Comparison of ENCODE assay signal across 9 cellular contexts in the genomic region with DNA sequence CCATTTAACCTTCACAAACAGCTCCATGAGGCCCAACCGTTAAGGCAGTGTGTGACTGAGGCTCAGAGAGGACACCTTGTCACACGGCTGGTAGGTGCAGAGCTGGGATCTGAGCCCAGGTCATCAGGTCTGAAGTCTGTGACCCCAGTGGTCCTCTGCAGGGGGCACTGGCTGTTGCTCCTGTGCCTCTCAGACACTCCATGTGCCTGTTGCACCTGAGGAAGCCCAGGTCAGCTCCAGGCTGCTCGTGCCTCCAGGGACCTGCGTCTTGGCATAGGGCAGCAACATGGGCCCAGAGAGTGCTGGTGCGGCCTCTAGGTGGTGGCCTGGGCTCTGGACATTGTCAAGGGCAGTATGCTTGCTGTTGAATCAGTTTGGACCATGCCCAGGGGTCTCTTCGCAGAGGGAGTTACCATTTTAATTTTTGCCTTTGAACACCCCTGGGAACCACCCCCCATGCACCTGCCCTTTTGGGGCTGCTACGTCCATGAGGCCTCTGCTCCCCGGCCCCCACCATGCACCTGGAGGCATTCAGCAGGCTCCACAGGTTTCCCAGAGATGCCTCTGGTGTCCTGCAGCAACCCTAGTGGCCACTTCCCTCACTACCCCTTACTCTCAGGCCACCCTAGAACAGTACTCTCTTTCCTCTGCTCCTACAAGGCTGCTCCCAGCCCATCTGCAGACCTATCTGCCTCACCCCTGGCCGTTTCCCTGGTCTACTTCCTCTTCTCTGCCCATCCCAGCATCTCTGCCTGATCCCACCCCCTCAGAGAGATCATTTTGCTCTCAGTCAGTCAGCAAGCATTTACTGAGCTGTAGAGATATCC. TPM values are rescaled to one million over a fixed set of nuclear protein-coding genes. Genes with fewer than 3 reads are reported as not detected.
DNase-seq lines count a peak whose midpoint lies in the region; ATAC-seq and TF ChIP-seq lines count a peak whose summit lies in the region.
"Had no signal": no experiment of that assay in that cellular context is flagged by ENCODE, and none has a peak within 500 bp of the region (broad histone marks: within the 10 kb centered on the region; RNA-seq: fewer than 3 reads in every experiment).

No MANE protein-coding gene starts in this region.

- H3K4me3 ChIP-seq in cardiac muscle cell (no peak overlapping the region), right atrium auricular region (no peak overlapping the region), epithelial cell of esophagus (ENCODE audit: low read length) (no peak overlapping the region), suprapubic skin (no peak overlapping the region)

- WGBS in suprapubic skin, result 63% methylated on average over 5 of the region's 9 CpGs

- H3K36me3 ChIP-seq in cardiac muscle cell, result no peaks in the 10 kb centered on the region
- no peaks in the 10 kb centered on the region for H3K36me3 ChIP-seq in right atrium auricular region
- H3K36me3 ChIP-seq in suprapubic skin, result no peaks in the 10 kb centered on the region

- H3K9me3 ChIP-seq in cardiac muscle cell (ENCODE audit: low read depth) (no peaks in the 10 kb centered on the region), right atrium auricular region (no peaks in the 10 kb centered on the region), suprapubic skin (no peaks in the 10 kb centered on the region)

- H3K27me3 ChIP-seq in cardiac muscle cell, result no peaks in the 10 kb centered on the region
- H3K27me3 ChIP-seq in right atrium auricular region, result no peaks in the 10 kb centered on the region
- H3K27me3 ChIP-seq in suprapubic skin, result no peaks in the 10 kb centered on the region

- H3K27ac ChIP-seq in cardiac muscle cell (peak overlapping the region; percentile 73), right atrium auricular region (no peak overlapping the region), suprapubic skin (no peak overlapping the region)
- H3K27ac ChIP-seq: parathyroid adenoma had no signal

- peak in 1 of 2 donors; percentile 57 for DNase-seq in cardiac muscle cell (ENCODE audit: low read depth in 1 of 2, low spot score in 1 of 2)
- no peak for DNase-seq in right atrium auricular region (ENCODE audit: low spot score)
- peak; percentile 66 for DNase-seq in RPMI8226
- no peak for DNase-seq in epithelial cell of esophagus (ENCODE audit: low read depth)
- peak; percentile 49 to 70 for DNase-seq in suprapubic skin (ENCODE audit: low spot score in 2 of 2)
- DNase-seq in NCI-H1694 (lab: John Stamatoyannopoulos, UW), result no peak
- DNase-seq in T1000 (lab: John Stamatoyannopoulos, UW), result no peak

- TF ChIP-seq POLR2A in suprapubic skin (IDR thresholded peaks at IDR 0.05), result no peak

- no peak for TF ChIP-seq EP300 in suprapubic skin (IDR thresholded peaks at IDR 0.05)

- TF ChIP-seq CTCF in cardiac muscle cell (IDR thresholded peaks at IDR 0.05; ENCODE audit: low read depth, low read length) (peak; percentile 50), right atrium auricular region (IDR thresholded peaks at IDR 0.05) (peak in 1 of 2 donors; percentile 36), epithelial cell of esophagus (IDR thresholded peaks at IDR 0.05; ENCODE audit: insufficient read depth, low read depth, low read length, missing control alignments) (peak; percentile 33), suprapubic skin (IDR thresholded peaks at IDR 0.05) (no peak)

- H3K4me1 ChIP-seq in cardiac muscle cell (ENCODE audit: low read depth) (peaks cover 60% of the 10 kb centered on the region), right atrium auricular region (peaks cover 0 to 62% of the 10 kb centered on the region in 2 donors), suprapubic skin (peaks cover 40% of the 10 kb centered on the region)

- no peak for ATAC-seq in GM18502 (IDR thresholded peaks at IDR 0.05; ENCODE audit: poor library complexity, unreplicated experiment)

RNA-seq across cellular contexts. Expression of gene EPS8L3, which starts 25.2 kb away (rescaled TPM):
- not detected in 2 replicates for total RNA-seq in cardiac muscle cell
- 0.28 TPM in 1 of 2 replicates, not detected in the other for polyA plus RNA-seq in cardiac muscle cell
- total RNA-seq in right atrium auricular region, result under 1 TPM in 1 of 2 donors, not detected in 1; 0.19 TPM
- not detected for total RNA-seq in suprapubic skin

RNA-seq across cellular contexts. Expression of gene GSTM3, which starts 48.1 kb away (rescaled TPM):
- 46.9 and 65.8 TPM in 2 replicates for total RNA-seq in cardiac muscle cell
- polyA plus RNA-seq in cardiac muscle cell, result 139 and 167 TPM in 2 replicates
- 100 to 1,000 TPM; 121 to 197 TPM for total RNA-seq in right atrium auricular region
- 100 to 1,000 TPM in 2 of 4 donors, 10 to 100 TPM in 2; 65.9 to 288 (median 114) TPM for total RNA-seq in suprapubic skin

Comparison
In these comparisons a context has a peak if more than half of its experiments do, and no peak if none do; other contexts are left out.
1. DNase-seq: peak in RPMI8226 (single experiment) and suprapubic skin (2 of 2); none in right atrium auricular region (single experiment), epithelial cell of esophagus (single experiment), NCI-H1694 (single experiment) and T1000 (single experiment).
2. CTCF ChIP-seq: peak in cardiac muscle cell (single experiment) and epithelial cell of esophagus (single experiment); none in suprapubic skin (0 of 2).